1 cellular context compared by ENCODE assay signal in genomic region chr7:44573464-44574285, GRCh38.
TF ChIP-seq lines count a peak whose summit lies in the region.

Gene DDX56 (minus strand): TSS chr7:44573908. CDS start chr7:44573895, 13 bp downstream.

TF ChIP-seq in HepG2, 621 proteins besides CTCF, POLR2A, EP300 and RAD21 (continued from another document and continues in another):
- TF ChIP-seq PBX3 (CRISPR knock-in tag; IDR thresholded peaks at IDR 0.05; ENCODE audit: borderline replicate concordance) (peak; percentile 65; the same call in 1 of the 2 replicates), PLSCR1 (CRISPR knock-in tag; IDR thresholded peaks at IDR 0.05; ENCODE audit: borderline replicate concordance) (no peak), ZBTB8A (CRISPR knock-in tag; IDR thresholded peaks at IDR 0.05; ENCODE audit: borderline replicate concordance, low read depth) (peak; percentile 61; the same call in 1 of the 2 replicates), TFAP4 (IDR thresholded peaks at IDR 0.05; ENCODE audit: borderline replicate concordance, low read depth) (no peak; the same call in 1 of the 2 replicates), ZNF343 (CRISPR knock-in tag; IDR thresholded peaks at IDR 0.05) (peak; percentile 78; the same call in 1 of the 2 replicates), PATZ1 (CRISPR knock-in tag; IDR thresholded peaks at IDR 0.05) (peak; percentile 36; the same call in 1 of the 2 replicates), ZNF770 (CRISPR knock-in tag; IDR thresholded peaks at IDR 0.05) (peak; percentile 52; the same call in 1 of the 2 replicates), MAZ (IDR thresholded peaks at IDR 0.05; ENCODE audit: borderline replicate concordance, low read depth, low read length) (no peak), MAZ (CRISPR knock-in tag; IDR thresholded peaks at IDR 0.05; ENCODE audit: low read depth) (peak; percentile 55; the same call in 1 of the 2 replicates), RFXANK (CRISPR knock-in tag; IDR thresholded peaks at IDR 0.05) (0 out of 2 replicates have a peak, but pooled peaks have one; percentile 19), DR1 (CRISPR knock-in tag; IDR thresholded peaks at IDR 0.05) (peak; percentile 86), HNRNPLL (IDR thresholded peaks at IDR 0.05; ENCODE audit: low read depth, low read length, poor library complexity, severe bottlenecking) (peak; percentile 98), AKNA (CRISPR knock-in tag; IDR thresholded peaks at IDR 0.05; ENCODE audit: borderline replicate concordance) (peak; percentile 81; the same call in 1 of the 2 replicates), TARDBP (CRISPR knock-in tag; IDR thresholded peaks at IDR 0.05) (peak; percentile 88), JUNB (CRISPR knock-in tag; IDR thresholded peaks at IDR 0.05; ENCODE audit: borderline replicate concordance) (no peak), RELA (CRISPR knock-in tag; IDR thresholded peaks at IDR 0.05) (no peak), ZNF567 (CRISPR knock-in tag; IDR thresholded peaks at IDR 0.05; ENCODE audit: borderline replicate concordance) (0 out of 2 replicates have a peak, but pooled peaks have one; percentile 50), SAFB2 (CRISPR knock-in tag; IDR thresholded peaks at IDR 0.05; ENCODE audit: borderline replicate concordance, low read depth) (peak; percentile 48; the same call in 1 of the 2 replicates), ARID3A (IDR thresholded peaks at IDR 0.05; ENCODE audit: low read depth, low read length) (no peak), ZNF644 (CRISPR knock-in tag; IDR thresholded peaks at IDR 0.05; ENCODE audit: low read depth) (peak; percentile 95), MXI1 (IDR thresholded peaks at IDR 0.05; ENCODE audit: borderline replicate concordance, low read depth, low read length) (peak; percentile 93; the same call in 1 of the 3 replicates), ZNF430 (CRISPR knock-in tag; IDR thresholded peaks at IDR 0.05) (peak; percentile 98; the same call in 1 of the 2 replicates), FOXP4 (CRISPR knock-in tag; IDR thresholded peaks at IDR 0.05) (peak; percentile 72), ZNF788 (CRISPR knock-in tag; IDR thresholded peaks at IDR 0.05; ENCODE audit: borderline replicate concordance) (peak; percentile 63; the same call in 1 of the 2 replicates), BCL6 (CRISPR knock-in tag; IDR thresholded peaks at IDR 0.05) (peak; percentile 50; the same call in 1 of the 2 replicates), ZNF207 (IDR thresholded peaks at IDR 0.05; ENCODE audit: borderline replicate concordance) (no peak), ZNF382 (CRISPR knock-in tag; IDR thresholded peaks at IDR 0.05; ENCODE audit: borderline replicate concordance) (no peak), MIER2 (CRISPR knock-in tag; IDR thresholded peaks at IDR 0.05) (peak; percentile 15; the same call in 1 of the 2 replicates), DBP (CRISPR knock-in tag; IDR thresholded peaks at IDR 0.05; ENCODE audit: not compliant biosample characterization) (peak; percentile 97), TEAD2 (CRISPR knock-in tag; IDR thresholded peaks at IDR 0.05) (peak; percentile 60; the same call in 1 of the 2 replicates), KMT2A (CRISPR knock-in tag; IDR thresholded peaks at IDR 0.05) (peak; percentile 89), SALL2 (CRISPR knock-in tag; IDR thresholded peaks at IDR 0.05) (peak; percentile 91), HOXA5 (CRISPR knock-in tag; IDR thresholded peaks at IDR 0.05) (peak; percentile 92), E2F2 (CRISPR knock-in tag; IDR thresholded peaks at IDR 0.05; ENCODE audit: borderline replicate concordance) (peak; percentile 46; the same call in 1 of the 2 replicates)
